ENCODE assay signal across 16 cellular contexts in genomic region chrX:102658551-102658950, GRCh38. TPM values are rescaled to one million over a fixed set of nuclear protein-coding genes. Genes with fewer than 3 reads are reported as not detected.
DNase-seq lines count a peak whose midpoint lies in the region; TF ChIP-seq lines count a peak whose summit lies in the region.
"Had no signal": no experiment of that assay in that cellular context is flagged by ENCODE, and none has a peak within 500 bp of the region (broad histone marks: within the 10 kb centered on the region; RNA-seq: fewer than 3 reads in every experiment).

No MANE protein-coding gene starts in this region.

- H3K27ac Mint-ChIP-seq in activated naive CD4-positive, alpha-beta T cell treated with anti-CD3 and anti-CD28 coated beads, Interleukin-2, amount 50 U/mL, for 24 hours: peak overlapping the region; percentile 74
- H3K27ac Mint-ChIP-seq in type B pancreatic cell: no peak overlapping the region
- H3K27ac Mint-ChIP-seq: GM23338 had no signal

- no peaks in the 10 kb centered on the region for H3K27me3 ChIP-seq in adipocyte (replicated peaks; ENCODE audit: control insufficient read depth, insufficient read depth, low read length)
- no peaks in the 10 kb centered on the region for H3K27me3 ChIP-seq in liver (ENCODE audit: control insufficient read depth in 4 of 4, insufficient read depth in 4 of 4, low read length in 3 of 4)
- H3K27me3 ChIP-seq in ovary: no peaks in the 10 kb centered on the region

- peak overlapping the region; percentile 80 for H3K4me3 ChIP-seq in adipocyte (ENCODE audit: low read length)
- peak overlapping the region in 1 of 3 donors; percentile 8 for H3K4me3 ChIP-seq in liver (ENCODE audit: low read depth in 1 of 3, low read length in 3 of 3)
- H3K4me3 ChIP-seq in ovary: no peak overlapping the region

- peak overlapping the region in 1 of 2 donors; percentile 54 for H3K27ac ChIP-seq in liver (ENCODE audit: low read depth in 1 of 2, low read length in 2 of 2)
- H3K27ac ChIP-seq in ovary: no peak overlapping the region
- H3K27ac ChIP-seq: WERI-Rb-1 had no signal

- TF ChIP-seq CTCF in liver (IDR thresholded peaks at IDR 0.05; ENCODE audit: low read depth, low read length, missing input control): no peak
- no peak for TF ChIP-seq CTCF in type B pancreatic cell (conservative IDR thresholded peaks at IDR 0.05)
- no peak for TF ChIP-seq CTCF in ovary (IDR thresholded peaks at IDR 0.05)

- H3K4me1 Mint-ChIP-seq in activated naive CD4-positive, alpha-beta T cell treated with anti-CD3 and anti-CD28 coated beads, Interleukin-2, amount 50 U/mL, for 24 hours: peaks cover 37% of the 10 kb centered on the region
- H3K4me1 Mint-ChIP-seq in type B pancreatic cell (ENCODE audit: unreplicated experiment): peaks cover 7% of the 10 kb centered on the region

- 33% methylated on average over 2 of the region's 2 CpGs for WGBS in liver
- WGBS in ovary, 3 donors: 36 to 54% (median 39%) methylated on average over 2 of the region's 2 CpGs

- peaks cover 19% of the 10 kb centered on the region for H3K4me1 ChIP-seq in adipocyte (ENCODE audit: control insufficient read depth, insufficient read depth, low read length)
- H3K4me1 ChIP-seq in liver (ENCODE audit: control insufficient read depth in 4 of 4, insufficient read depth in 4 of 4, low read length in 3 of 4): peaks cover 0 to 6% (median 5%) of the 10 kb centered on the region in 4 donors
- H3K4me1 ChIP-seq in ovary (ENCODE audit: insufficient read depth): peaks cover 2% of the 10 kb centered on the region

- TF ChIP-seq EP300 in ovary (IDR thresholded peaks at IDR 0.05): no peak

- H3K9ac ChIP-seq in adipocyte (ENCODE audit: low read length): peak overlapping the region; percentile 8
- H3K9ac ChIP-seq in liver (ENCODE audit: low read depth in 1 of 2, low read length in 2 of 2): no peak overlapping the region

- H3K36me3 Mint-ChIP-seq in activated naive CD4-positive, alpha-beta T cell treated with anti-CD3 and anti-CD28 coated beads, Interleukin-2, amount 50 U/mL, for 24 hours: peaks cover 15% of the 10 kb centered on the region
- peaks cover 3% of the 10 kb centered on the region for H3K36me3 Mint-ChIP-seq in type B pancreatic cell

- TF ChIP-seq POLR2A in ovary (IDR thresholded peaks at IDR 0.05): no peak

- peak overlapping the region; percentile 71 for H3K4me3 Mint-ChIP-seq in activated naive CD4-positive, alpha-beta T cell treated with anti-CD3 and anti-CD28 coated beads, Interleukin-2, amount 50 U/mL, for 24 hours
- H3K4me3 Mint-ChIP-seq in type B pancreatic cell: peak overlapping the region; percentile 42

- intact Hi-C loops in ovary (cut with DNase I): no loop called here

- H3K9me3 ChIP-seq in adipocyte (ENCODE audit: control insufficient read depth, low read length) (no peaks in the 10 kb centered on the region), liver (ENCODE audit: control insufficient read depth in 4 of 4, low read length in 3 of 4) (no peaks in the 10 kb centered on the region), ovary (no peaks in the 10 kb centered on the region)

- no peaks in the 10 kb centered on the region for H3K9me3 Mint-ChIP-seq in activated naive CD4-positive, alpha-beta T cell treated with anti-CD3 and anti-CD28 coated beads, Interleukin-2, amount 50 U/mL, for 24 hours
- H3K9me3 Mint-ChIP-seq in type B pancreatic cell: peaks cover 7% of the 10 kb centered on the region
- H3K9me3 Mint-ChIP-seq: GM23338 had no signal

- H3K27me3 Mint-ChIP-seq in activated naive CD4-positive, alpha-beta T cell treated with anti-CD3 and anti-CD28 coated beads, Interleukin-2, amount 50 U/mL, for 24 hours: no peaks in the 10 kb centered on the region
- no peaks in the 10 kb centered on the region for H3K27me3 Mint-ChIP-seq in type B pancreatic cell

- H3K36me3 ChIP-seq in adipocyte (ENCODE audit: control insufficient read depth, insufficient read depth, low read length, severe bottlenecking) (no peaks in the 10 kb centered on the region), liver (ENCODE audit: control insufficient read depth in 4 of 4, insufficient read depth in 3 of 4, low read depth in 1 of 4, low read length in 3 of 4) (no peaks in the 10 kb centered on the region), ovary (no peaks in the 10 kb centered on the region)
- H3K36me3 ChIP-seq: WERI-Rb-1 had no signal

- DNase-seq in activated naive CD4-positive, alpha-beta T cell (lab: John Stamatoyannopoulos, UW): no peak
- DNase-seq in adipocyte (ENCODE audit: low read depth) (peak; percentile 24), type B pancreatic cell (ENCODE audit: extremely low spot score, unreplicated experiment) (no peak), SIG-M5 treated with dmso at 0.1 percent for 504 hours (lab: John Stamatoyannopoulos, UW; ENCODE audit: unreplicated experiment) (no peak), ovary (no peak)
- no peak for DNase-seq in central memory CD4-positive, alpha-beta T cell
- DNase-seq: anterior cingulate cortex, DMS 273 treated with DMSO at 0.1 percent for 48 hours, dorsolateral prefrontal cortex, IMR-90, NCI-H1105, occipital lobe, WERI-Rb-1 had no signal

- TF ChIP-seq RAD21 in liver (IDR thresholded peaks at IDR 0.05): no peak

TF ChIP-seq in liver, 16 proteins besides CTCF, POLR2A, EP300 and RAD21:
- TF ChIP-seq SP1 (IDR thresholded peaks at IDR 0.05) (peak; percentile 58), FOXA2 (IDR thresholded peaks at IDR 0.05) (no peak), REST (IDR thresholded peaks at IDR 0.05) (peak; percentile 36), ATF3 (IDR thresholded peaks at IDR 0.05) (no peak), YY1 (IDR thresholded peaks at IDR 0.05) (peak; percentile 65), GABPA (IDR thresholded peaks at IDR 0.05 in 1 of 2, conservative IDR thresholded peaks at IDR 0.05 in 1 of 2) (no peak), TAF1 (conservative IDR thresholded peaks at IDR 0.05) (peak; percentile 46), JUND (IDR thresholded peaks at IDR 0.05) (peak in 1 of 2 donors; percentile 36), NR2F2 (IDR thresholded peaks at IDR 0.05) (no peak), HNF4A (conservative IDR thresholded peaks at IDR 0.05) (peak; percentile 74 to 81), HNF4G (IDR thresholded peaks at IDR 0.05) (peak; percentile 63), EGR1 (IDR thresholded peaks at IDR 0.05; ENCODE audit: low read depth in 2 of 2) (peak in 1 of 2 donors; percentile 53)
- TF ChIP-seq, protein P1, sequence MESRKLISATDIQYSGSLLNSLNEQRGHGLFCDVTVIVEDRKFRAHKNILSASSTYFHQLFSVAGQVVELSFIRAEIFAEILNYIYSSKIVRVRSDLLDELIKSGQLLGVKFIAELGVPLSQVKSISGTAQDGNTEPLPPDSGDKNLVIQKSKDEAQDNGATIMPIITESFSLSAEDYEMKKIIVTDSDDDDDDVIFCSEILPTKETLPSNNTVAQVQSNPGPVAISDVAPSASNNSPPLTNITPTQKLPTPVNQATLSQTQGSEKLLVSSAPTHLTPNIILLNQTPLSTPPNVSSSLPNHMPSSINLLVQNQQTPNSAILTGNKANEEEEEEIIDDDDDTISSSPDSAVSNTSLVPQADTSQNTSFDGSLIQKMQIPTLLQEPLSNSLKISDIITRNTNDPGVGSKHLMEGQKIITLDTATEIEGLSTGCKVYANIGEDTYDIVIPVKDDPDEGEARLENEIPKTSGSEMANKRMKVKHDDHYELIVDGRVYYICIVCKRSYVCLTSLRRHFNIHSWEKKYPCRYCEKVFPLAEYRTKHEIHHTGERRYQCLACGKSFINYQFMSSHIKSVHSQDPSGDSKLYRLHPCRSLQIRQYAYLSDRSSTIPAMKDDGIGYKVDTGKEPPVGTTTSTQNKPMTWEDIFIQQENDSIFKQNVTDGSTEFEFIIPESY (IDR thresholded peaks at IDR 0.05): no peak

RNA-seq across cellular contexts. Expression of gene GPRASP1, which starts 7.3 kb away (rescaled TPM):
- 1 to 10 TPM; 3.2 to 3.8 TPM for total RNA-seq in liver
- polyA plus RNA-seq in liver: under 1 TPM; 0.51 to 0.54 TPM
- 2.8 and 8.3 TPM in 2 replicates for total RNA-seq in type B pancreatic cell (ENCODE audit: low replicate concordance)
- total RNA-seq in ovary: 10 to 100 TPM; 18.5 to 61.8 (median 45.8) TPM
- polyA plus RNA-seq in ovary: 10 to 100 TPM; 31.8 to 47.1 TPM

RNA-seq across cellular contexts. Expression of gene GPRASP2, which starts 53.7 kb away (rescaled TPM):
- 10 to 100 TPM in 1 of 2 donors, 1 to 10 TPM in 1; 5.9 to 10.2 TPM for total RNA-seq in liver
- 1 to 10 TPM; 1.8 to 4.8 TPM for polyA plus RNA-seq in liver
- 8.5 and 16.3 TPM in 2 replicates for total RNA-seq in type B pancreatic cell (ENCODE audit: low replicate concordance)
- 10 to 100 TPM; 19.6 to 60.6 (median 39.1) TPM for total RNA-seq in ovary
- 10 to 100 TPM; 33.3 to 42.2 TPM for polyA plus RNA-seq in ovary

RNA-seq across cellular contexts. Expression of gene ARMCX5, which starts 59.2 kb away (rescaled TPM):
- total RNA-seq in liver (1 to 10 TPM; 7.2 to 9.6 TPM), type B pancreatic cell (ENCODE audit: low replicate concordance) (11.4 and 16.0 TPM in 2 replicates), ovary (10 to 100 TPM; 10.6 to 17.6 (median 13.2) TPM)
- polyA plus RNA-seq in liver (1 to 10 TPM; 3.2 to 6.5 TPM), ovary (10 to 100 TPM; 10.2 to 14.8 TPM)
